ENCODE assay signal across 1 cellular context in the genomic region with DNA sequence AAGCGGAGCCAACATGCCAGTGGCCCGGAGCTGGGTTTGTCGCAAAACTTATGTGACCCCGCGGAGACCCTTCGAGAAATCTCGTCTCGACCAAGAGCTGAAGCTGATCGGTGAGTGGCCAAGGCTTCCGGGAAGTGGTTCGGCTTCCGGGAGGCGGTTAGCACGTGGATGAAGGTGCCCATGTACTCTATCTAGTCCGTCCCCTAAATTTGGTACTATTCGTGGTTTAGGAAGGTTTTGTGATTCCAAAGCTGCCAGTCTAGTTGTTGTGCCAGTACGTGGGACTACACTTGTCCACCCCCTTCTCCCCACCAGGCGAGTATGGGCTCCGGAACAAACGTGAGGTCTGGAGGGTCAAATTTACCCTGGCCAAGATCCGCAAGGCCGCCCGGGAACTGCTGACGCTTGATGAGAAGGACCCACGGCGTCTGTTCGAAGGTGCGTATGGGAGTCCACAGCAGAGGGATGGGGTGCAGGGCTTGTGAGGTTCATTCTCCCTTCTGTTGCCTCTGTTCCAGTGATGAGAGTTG.
TF ChIP-seq lines count a peak whose summit lies in the region.

No MANE protein-coding gene starts in this region.

TF ChIP-seq in HCT116, 20 proteins besides CTCF, POLR2A, EP300 and RAD21 (continued from another document):
- TF ChIP-seq, protein P1, sequence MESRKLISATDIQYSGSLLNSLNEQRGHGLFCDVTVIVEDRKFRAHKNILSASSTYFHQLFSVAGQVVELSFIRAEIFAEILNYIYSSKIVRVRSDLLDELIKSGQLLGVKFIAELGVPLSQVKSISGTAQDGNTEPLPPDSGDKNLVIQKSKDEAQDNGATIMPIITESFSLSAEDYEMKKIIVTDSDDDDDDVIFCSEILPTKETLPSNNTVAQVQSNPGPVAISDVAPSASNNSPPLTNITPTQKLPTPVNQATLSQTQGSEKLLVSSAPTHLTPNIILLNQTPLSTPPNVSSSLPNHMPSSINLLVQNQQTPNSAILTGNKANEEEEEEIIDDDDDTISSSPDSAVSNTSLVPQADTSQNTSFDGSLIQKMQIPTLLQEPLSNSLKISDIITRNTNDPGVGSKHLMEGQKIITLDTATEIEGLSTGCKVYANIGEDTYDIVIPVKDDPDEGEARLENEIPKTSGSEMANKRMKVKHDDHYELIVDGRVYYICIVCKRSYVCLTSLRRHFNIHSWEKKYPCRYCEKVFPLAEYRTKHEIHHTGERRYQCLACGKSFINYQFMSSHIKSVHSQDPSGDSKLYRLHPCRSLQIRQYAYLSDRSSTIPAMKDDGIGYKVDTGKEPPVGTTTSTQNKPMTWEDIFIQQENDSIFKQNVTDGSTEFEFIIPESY (IDR thresholded peaks at IDR 0.05; ENCODE audit: extremely low read depth, insufficient replicate concordance, low read length): no peak
- no peak for TF ChIP-seq EZH2phosphoT487 (IDR thresholded peaks at IDR 0.05; ENCODE audit: borderline replicate concordance)
- TF ChIP-seq CEBPB (IDR thresholded peaks at IDR 0.05; ENCODE audit: low read depth): no peak
- TF ChIP-seq POLR2AphosphoS5 (IDR thresholded peaks at IDR 0.05; ENCODE audit: low read depth, low read length): no peak
- no peak for TF ChIP-seq EZH2 (IDR thresholded peaks at IDR 0.05)
- TF ChIP-seq CBX3 (IDR thresholded peaks at IDR 0.05; ENCODE audit: low read depth): no peak
- no peak for TF ChIP-seq REST (IDR thresholded peaks at IDR 0.05; ENCODE audit: low read depth)
- no peak for TF ChIP-seq EGR1 (IDR thresholded peaks at IDR 0.05; ENCODE audit: low read depth)
